In genomic region chr1:3646596-3646995, GRCh38 we compare ENCODE assay signal across 2 cellular contexts.
TF ChIP-seq lines count a peak whose summit lies in the region.

No MANE protein-coding gene starts in this region.

TF ChIP-seq in HepG2, 621 proteins besides CTCF, POLR2A, EP300 and RAD21:
- TF ChIP-seq FOSL2 (CRISPR knock-in tag; IDR thresholded peaks at IDR 0.05) (no peak), DDIT3 (CRISPR knock-in tag; IDR thresholded peaks at IDR 0.05) (no peak), JARID2 (CRISPR knock-in tag; IDR thresholded peaks at IDR 0.05; ENCODE audit: insufficient replicate concordance) (no peak), HOMEZ (CRISPR knock-in tag; IDR thresholded peaks at IDR 0.05; ENCODE audit: low read depth) (no peak), GFI1 (CRISPR knock-in tag; IDR thresholded peaks at IDR 0.05; ENCODE audit: borderline replicate concordance) (no peak), ZNF124 (CRISPR knock-in tag; IDR thresholded peaks at IDR 0.05) (no peak), ZNF17 (CRISPR knock-in tag; IDR thresholded peaks at IDR 0.05) (no peak), ZNF570 (CRISPR knock-in tag; IDR thresholded peaks at IDR 0.05; ENCODE audit: borderline replicate concordance) (no peak), MATR3 (CRISPR knock-in tag; IDR thresholded peaks at IDR 0.05) (no peak), GMEB1 (CRISPR knock-in tag; IDR thresholded peaks at IDR 0.05; ENCODE audit: borderline replicate concordance) (no peak)
- TF ChIP-seq, protein P1, sequence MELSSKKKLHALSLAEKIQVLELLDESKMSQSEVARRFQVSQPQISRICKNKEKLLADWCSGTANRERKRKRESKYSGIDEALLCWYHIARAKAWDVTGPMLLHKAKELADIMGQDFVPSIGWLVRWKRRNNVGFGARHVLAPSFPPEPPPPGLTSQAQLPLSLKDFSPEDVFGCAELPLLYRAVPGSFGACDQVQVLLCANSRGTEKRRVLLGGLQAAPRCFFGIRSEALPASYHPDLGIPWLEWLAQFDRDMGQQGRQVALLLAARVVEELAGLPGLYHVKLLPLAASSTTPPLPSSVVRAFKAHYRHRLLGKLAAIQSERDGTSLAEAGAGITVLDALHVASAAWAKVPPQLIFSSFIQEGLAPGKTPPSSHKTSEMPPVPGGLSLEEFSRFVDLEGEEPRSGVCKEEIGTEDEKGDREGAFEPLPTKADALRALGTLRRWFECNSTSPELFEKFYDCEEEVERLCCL (CRISPR knock-in tag; IDR thresholded peaks at IDR 0.05; ENCODE audit: borderline replicate concordance), result no peak
- TF ChIP-seq, protein P2, sequence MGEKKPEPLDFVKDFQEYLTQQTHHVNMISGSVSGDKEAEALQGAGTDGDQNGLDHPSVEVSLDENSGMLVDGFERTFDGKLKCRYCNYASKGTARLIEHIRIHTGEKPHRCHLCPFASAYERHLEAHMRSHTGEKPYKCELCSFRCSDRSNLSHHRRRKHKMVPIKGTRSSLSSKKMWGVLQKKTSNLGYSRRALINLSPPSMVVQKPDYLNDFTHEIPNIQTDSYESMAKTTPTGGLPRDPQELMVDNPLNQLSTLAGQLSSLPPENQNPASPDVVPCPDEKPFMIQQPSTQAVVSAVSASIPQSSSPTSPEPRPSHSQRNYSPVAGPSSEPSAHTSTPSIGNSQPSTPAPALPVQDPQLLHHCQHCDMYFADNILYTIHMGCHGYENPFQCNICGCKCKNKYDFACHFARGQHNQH (CRISPR knock-in tag; IDR thresholded peaks at IDR 0.05), result no peak
- TF ChIP-seq, protein P3, sequence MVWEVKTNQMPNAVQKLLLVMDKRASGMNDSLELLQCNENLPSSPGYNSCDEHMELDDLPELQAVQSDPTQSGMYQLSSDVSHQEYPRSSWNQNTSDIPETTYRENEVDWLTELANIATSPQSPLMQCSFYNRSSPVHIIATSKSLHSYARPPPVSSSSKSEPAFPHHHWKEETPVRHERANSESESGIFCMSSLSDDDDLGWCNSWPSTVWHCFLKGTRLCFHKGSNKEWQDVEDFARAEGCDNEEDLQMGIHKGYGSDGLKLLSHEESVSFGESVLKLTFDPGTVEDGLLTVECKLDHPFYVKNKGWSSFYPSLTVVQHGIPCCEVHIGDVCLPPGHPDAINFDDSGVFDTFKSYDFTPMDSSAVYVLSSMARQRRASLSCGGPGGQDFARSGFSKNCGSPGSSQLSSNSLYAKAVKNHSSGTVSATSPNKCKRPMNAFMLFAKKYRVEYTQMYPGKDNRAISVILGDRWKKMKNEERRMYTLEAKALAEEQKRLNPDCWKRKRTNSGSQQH (CRISPR knock-in tag; IDR thresholded peaks at IDR 0.05; ENCODE audit: low read depth), result no peak
TF ChIP-seq in HepG2: peak in this region for 0.

TF ChIP-seq in GM12878, 131 proteins besides CTCF, POLR2A, EP300 and RAD21:
- TF ChIP-seq BCL3 (IDR thresholded peaks at IDR 0.05; ENCODE audit: borderline replicate concordance, insufficient read depth, low read depth, low read length, poor library complexity, severe bottlenecking) (peak; percentile 95), ETV6 (conservative IDR thresholded peaks at IDR 0.05 in 1 of 2, IDR thresholded peaks at IDR 0.05 in 1 of 2; ENCODE audit: borderline replicate concordance in 1 of 2, low read depth in 1 of 2) (no peak), JUNB (IDR thresholded peaks at IDR 0.05) (no peak), PAX5 (IDR thresholded peaks at IDR 0.05; ENCODE audit: borderline replicate concordance, low read depth, low read length) (no peak), TARDBP (IDR thresholded peaks at IDR 0.05; ENCODE audit: borderline replicate concordance) (no peak), PAX8 (IDR thresholded peaks at IDR 0.05) (no peak), PBX3 (IDR thresholded peaks at IDR 0.05; ENCODE audit: insufficient replicate concordance, low read depth, low read length) (peak; percentile 64), CHD1 (IDR thresholded peaks at IDR 0.05; ENCODE audit: low read depth, low read length) (no peak), IKZF2 (IDR thresholded peaks at IDR 0.05) (no peak), SIX5 (IDR thresholded peaks at IDR 0.05; ENCODE audit: low read depth, low read length, severe bottlenecking) (no peak), POU2F2 (IDR thresholded peaks at IDR 0.05; ENCODE audit: borderline replicate concordance, low read depth, low read length) (no peak), CREB1 (IDR thresholded peaks at IDR 0.05; ENCODE audit: low read depth) (no peak), RBBP5 (conservative IDR thresholded peaks at IDR 0.05) (no peak), TCF3 (IDR thresholded peaks at IDR 0.05; ENCODE audit: borderline replicate concordance, insufficient read depth, low read depth, low read length) (peak; percentile 50; the same call in 1 of the 2 replicates), SREBF2 (IDR thresholded peaks at IDR 0.05; ENCODE audit: low read length) (no peak), REST (IDR thresholded peaks at IDR 0.05; ENCODE audit: low read depth, low read length) (no peak), SP1 (IDR thresholded peaks at IDR 0.05; ENCODE audit: low read depth, low read length) (no peak), HDAC2 (IDR thresholded peaks at IDR 0.05) (no peak), NRF1 (conservative IDR thresholded peaks at IDR 0.05; ENCODE audit: low read depth, low read length) (no peak)
- TF ChIP-seq, protein P4, sequence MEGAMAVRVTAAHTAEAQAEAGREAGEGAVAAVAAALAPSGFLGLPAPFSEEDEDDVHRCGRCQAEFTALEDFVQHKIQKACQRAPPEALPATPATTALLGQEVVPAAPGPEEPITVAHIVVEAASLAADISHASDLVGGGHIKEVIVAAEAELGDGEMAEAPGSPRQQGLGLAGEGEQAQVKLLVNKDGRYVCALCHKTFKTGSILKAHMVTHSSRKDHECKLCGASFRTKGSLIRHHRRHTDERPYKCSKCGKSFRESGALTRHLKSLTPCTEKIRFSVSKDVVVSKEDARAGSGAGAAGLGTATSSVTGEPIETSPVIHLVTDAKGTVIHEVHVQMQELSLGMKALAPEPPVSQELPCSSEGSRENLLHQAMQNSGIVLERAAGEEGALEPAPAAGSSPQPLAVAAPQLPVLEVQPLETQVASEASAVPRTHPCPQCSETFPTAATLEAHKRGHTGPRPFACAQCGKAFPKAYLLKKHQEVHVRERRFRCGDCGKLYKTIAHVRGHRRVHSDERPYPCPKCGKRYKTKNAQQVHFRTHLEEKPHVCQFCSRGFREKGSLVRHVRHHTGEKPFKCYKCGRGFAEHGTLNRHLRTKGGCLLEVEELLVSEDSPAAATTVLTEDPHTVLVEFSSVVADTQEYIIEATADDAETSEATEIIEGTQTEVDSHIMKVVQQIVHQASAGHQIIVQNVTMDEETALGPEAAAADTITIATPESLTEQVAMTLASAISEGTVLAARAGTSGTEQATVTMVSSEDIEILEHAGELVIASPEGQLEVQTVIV (IDR thresholded peaks at IDR 0.05; ENCODE audit: borderline replicate concordance, partially characterized antibody), result no peak
- TF ChIP-seq, protein P5, sequence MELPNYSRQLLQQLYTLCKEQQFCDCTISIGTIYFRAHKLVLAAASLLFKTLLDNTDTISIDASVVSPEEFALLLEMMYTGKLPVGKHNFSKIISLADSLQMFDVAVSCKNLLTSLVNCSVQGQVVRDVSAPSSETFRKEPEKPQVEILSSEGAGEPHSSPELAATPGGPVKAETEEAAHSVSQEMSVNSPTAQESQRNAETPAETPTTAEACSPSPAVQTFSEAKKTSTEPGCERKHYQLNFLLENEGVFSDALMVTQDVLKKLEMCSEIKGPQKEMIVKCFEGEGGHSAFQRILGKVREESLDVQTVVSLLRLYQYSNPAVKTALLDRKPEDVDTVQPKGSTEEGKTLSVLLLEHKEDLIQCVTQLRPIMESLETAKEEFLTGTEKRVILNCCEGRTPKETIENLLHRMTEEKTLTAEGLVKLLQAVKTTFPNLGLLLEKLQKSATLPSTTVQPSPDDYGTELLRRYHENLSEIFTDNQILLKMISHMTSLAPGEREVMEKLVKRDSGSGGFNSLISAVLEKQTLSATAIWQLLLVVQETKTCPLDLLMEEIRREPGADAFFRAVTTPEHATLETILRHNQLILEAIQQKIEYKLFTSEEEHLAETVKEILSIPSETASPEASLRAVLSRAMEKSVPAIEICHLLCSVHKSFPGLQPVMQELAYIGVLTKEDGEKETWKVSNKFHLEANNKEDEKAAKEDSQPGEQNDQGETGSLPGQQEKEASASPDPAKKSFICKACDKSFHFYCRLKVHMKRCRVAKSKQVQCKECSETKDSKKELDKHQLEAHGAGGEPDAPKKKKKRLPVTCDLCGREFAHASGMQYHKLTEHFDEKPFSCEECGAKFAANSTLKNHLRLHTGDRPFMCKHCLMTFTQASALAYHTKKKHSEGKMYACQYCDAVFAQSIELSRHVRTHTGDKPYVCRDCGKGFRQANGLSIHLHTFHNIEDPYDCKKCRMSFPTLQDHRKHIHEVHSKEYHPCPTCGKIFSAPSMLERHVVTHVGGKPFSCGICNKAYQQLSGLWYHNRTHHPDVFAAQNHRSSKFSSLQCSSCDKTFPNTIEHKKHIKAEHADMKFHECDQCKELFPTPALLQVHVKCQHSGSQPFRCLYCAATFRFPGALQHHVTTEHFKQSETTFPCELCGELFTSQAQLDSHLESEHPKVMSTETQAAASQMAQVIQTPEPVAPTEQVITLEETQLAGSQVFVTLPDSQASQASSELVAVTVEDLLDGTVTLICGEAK (IDR thresholded peaks at IDR 0.05; ENCODE audit: borderline replicate concordance), result no peak
TF ChIP-seq in GM12878: peak in this region for 3.
